Comparison of ENCODE assay signal across 1 cellular context in genomic region chr12:25587346-25587745, GRCh38.
TF ChIP-seq lines count a peak whose summit lies in the region.

No MANE protein-coding gene starts in this region.

TF ChIP-seq in H1, 55 proteins besides CTCF, POLR2A, EP300 and RAD21:
- TF ChIP-seq CBX8 (IDR thresholded peaks at IDR 0.05; ENCODE audit: borderline replicate concordance, low read depth, low read length), result no peak
- peak; percentile 52; the same call in 1 of the 2 replicates for TF ChIP-seq ZNF274 (IDR thresholded peaks at IDR 0.05; ENCODE audit: borderline replicate concordance, extremely low read depth, low read length)
